In the genomic region with DNA sequence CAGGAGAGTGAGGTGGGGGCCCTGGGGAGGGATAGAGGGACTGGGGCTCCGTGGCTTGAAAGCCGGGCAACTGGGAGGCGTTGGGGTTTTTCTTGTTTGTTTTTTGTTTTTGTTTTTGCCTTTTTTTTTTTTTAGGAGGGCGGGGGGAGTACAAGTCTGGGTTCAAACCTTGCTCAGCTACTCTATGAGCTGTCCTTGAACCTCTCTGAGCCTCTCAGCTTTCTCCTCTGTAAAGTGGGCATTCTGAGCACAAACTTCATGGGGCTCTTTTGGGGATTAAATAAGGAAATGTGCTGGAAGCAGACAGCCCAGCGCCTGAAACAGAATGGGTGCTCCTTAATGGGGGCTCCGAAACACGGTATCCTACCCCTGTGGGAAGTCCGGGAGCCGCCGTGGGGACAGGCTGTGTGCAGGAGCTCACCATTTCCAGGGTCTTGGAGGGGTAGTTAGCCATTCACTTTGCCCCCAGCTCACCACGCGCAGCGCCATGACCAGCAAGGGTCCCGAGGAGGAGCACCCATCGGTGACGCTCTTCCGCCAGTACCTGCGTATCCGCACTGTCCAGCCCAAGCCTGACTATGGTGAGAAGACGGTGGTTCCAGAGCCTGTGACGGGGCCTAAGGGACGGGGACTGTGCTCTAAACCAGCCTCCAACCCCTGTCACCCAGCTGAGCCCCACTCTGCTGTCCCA, we compare ENCODE assay signal across 8 cellular contexts. TPM values are rescaled to one million over a fixed set of nuclear protein-coding genes. Genes with fewer than 3 reads are reported as not detected.
DNase-seq lines count a peak whose midpoint lies in the region; ATAC-seq and TF ChIP-seq lines count a peak whose summit lies in the region.

No MANE protein-coding gene starts in this region.

- no peaks in the 10 kb centered on the region for H3K9me3 Mint-ChIP-seq in activated naive CD8-positive, alpha-beta T cell treated with anti-CD3 and anti-CD28 coated beads, Interleukin-2, amount 50 U/mL, for 24 hours
- H3K9me3 Mint-ChIP-seq in immature natural killer cell: no peaks in the 10 kb centered on the region
- H3K9me3 Mint-ChIP-seq in stimulated activated naive CD8-positive, alpha-beta T cell treated with anti-CD3 and anti-CD28 coated beads, Interleukin-15, amount 100 ng/mL, for 72 hours: no peaks in the 10 kb centered on the region

- 75% methylated on average over 16 of the region's 22 CpGs; no CpG with 5 or more reads in 1 of the 2 experiments for WGBS in IMR-90 (ENCODE audit: extremely low coverage in 2 of 2, insufficient read length in 1 of 2), 2 experiments

- H2BK20ac ChIP-seq in IMR-90 (ENCODE audit: low read depth, low read length): peak overlapping the region; percentile 48; the same call in 1 of the 2 replicates

- H2BK120ac ChIP-seq in IMR-90 (ENCODE audit: low read depth, low read length): peak overlapping the region; percentile 43; the same call in 1 of the 2 replicates

- peaks cover 24% of the 10 kb centered on the region for H3K4me1 Mint-ChIP-seq in activated naive CD8-positive, alpha-beta T cell treated with anti-CD3 and anti-CD28 coated beads, Interleukin-2, amount 50 U/mL, for 24 hours
- H3K4me1 Mint-ChIP-seq in immature natural killer cell: peaks cover 26 to 27% of the 10 kb centered on the region in 2 donors
- H3K4me1 Mint-ChIP-seq in stimulated activated naive CD8-positive, alpha-beta T cell treated with anti-CD3 and anti-CD28 coated beads, Interleukin-15, amount 100 ng/mL, for 72 hours: peaks cover 64% of the 10 kb centered on the region

- H3K4me3 ChIP-seq in IMR-90 (ENCODE audit: insufficient read depth, low read depth, low read length): peak overlapping the region; percentile 63

- H3K9me1 ChIP-seq in IMR-90 (ENCODE audit: insufficient read depth, low read length): peaks cover 7% of the 10 kb centered on the region

- H3K56ac ChIP-seq in IMR-90 (ENCODE audit: extremely low read depth, insufficient read depth, low read length): peak overlapping the region; percentile 80

- H3K14ac ChIP-seq in IMR-90 (replicated peaks; ENCODE audit: low read depth, low read length): peak overlapping the region; percentile 71

- peak overlapping the region; percentile 84 for H2BK5ac ChIP-seq in IMR-90 (ENCODE audit: low read depth, low read length, poor library complexity, severe bottlenecking)

- peak overlapping the region; percentile 88 for H3K4me2 ChIP-seq in IMR-90 (ENCODE audit: low read depth, low read length)

- H3K36me3 ChIP-seq in IMR-90 (ENCODE audit: control insufficient read depth, insufficient read depth, low read length): no peaks in the 10 kb centered on the region; the same call in 1 of the 2 replicates

- peak overlapping the region; percentile 61 for H4K5ac ChIP-seq in IMR-90 (ENCODE audit: low read depth, low read length)

- peak overlapping the region; percentile 34 for H3K9ac ChIP-seq in IMR-90 (ENCODE audit: low read depth, low read length)

- TF ChIP-seq RAD21 in IMR-90 (IDR thresholded peaks at IDR 0.05; ENCODE audit: low read length): no peak

- peak overlapping the region; percentile 96 for H2AK9ac ChIP-seq in IMR-90 (replicated peaks; ENCODE audit: low read depth, low read length, poor library complexity)

- peak overlapping the region; percentile 84 for H3K4ac ChIP-seq in IMR-90 (ENCODE audit: low read depth, low read length)

- peak overlapping the region; percentile 98 for H2AK5ac ChIP-seq in IMR-90 (ENCODE audit: low read depth, low read length)

- intact Hi-C loops in IMR-90 (cut with micrococcal nuclease): loop anchor here (2.0 kb wide), 1 partner anchor 41 kb away; a partner anchor contains a TSS

- H3K4me1 ChIP-seq in IMR-90 (ENCODE audit: control insufficient read depth, insufficient read depth, low read length): peaks cover 12% of the 10 kb centered on the region

- CTCF ChIA-PET in IMR-90 (lab: Yijun Ruan, JAX): interaction anchor here (1.3 kb wide), 1 partner anchor 10 kb away, joined by 3 read pairs; a partner anchor contains a TSS

- H4K8ac ChIP-seq in IMR-90 (ENCODE audit: low read depth in 2 of 2, low read length in 2 of 2): peak overlapping the region; percentile 45 to 79

- no peak overlapping the region; the same call in 2 of the 3 replicates for H2BK15ac ChIP-seq in IMR-90 (ENCODE audit: low read depth, low read length)

- H3K27me3 Mint-ChIP-seq in activated naive CD8-positive, alpha-beta T cell treated with anti-CD3 and anti-CD28 coated beads, Interleukin-2, amount 50 U/mL, for 24 hours: no peaks in the 10 kb centered on the region
- H3K27me3 Mint-ChIP-seq in immature natural killer cell (ENCODE audit: low read depth in 3 of 3): peaks cover 0 to 10% (median 1%) of the 10 kb centered on the region in 3 donors
- H3K27me3 Mint-ChIP-seq in stimulated activated naive CD8-positive, alpha-beta T cell treated with anti-CD3 and anti-CD28 coated beads, Interleukin-15, amount 100 ng/mL, for 72 hours: no peaks in the 10 kb centered on the region

- ATAC-seq in IMR-90 (ENCODE audit: low read depth): no peak
- no peak for ATAC-seq in activated naive CD8-positive, alpha-beta T cell treated with anti-CD3 and anti-CD28 coated beads, Interleukin-2, amount 50 U/mL, for 24 hours
- peak; percentile 13 for ATAC-seq in stimulated activated naive CD8-positive, alpha-beta T cell treated with anti-CD3 and anti-CD28 coated beads, Interleukin-15, amount 100 ng/mL, for 72 hours
- no peak for ATAC-seq in GM18909 (IDR thresholded peaks at IDR 0.05; ENCODE audit: poor library complexity, unreplicated experiment)
- ATAC-seq in HG02571 (IDR thresholded peaks at IDR 0.05; ENCODE audit: unreplicated experiment): no peak

- peaks cover 5 to 50% of the 10 kb centered on the region in 2 experiments; a peak in 3 of 4 replicates for H3K79me1 ChIP-seq in IMR-90 (ENCODE audit: low read depth in 1 of 2, low read length in 2 of 2)

- peak overlapping the region; percentile 78 for H4K91ac ChIP-seq in IMR-90 (ENCODE audit: insufficient read depth, low read depth, low read length)

- H3K18ac ChIP-seq in IMR-90 (ENCODE audit: low read depth, low read length): peak overlapping the region; percentile 5

- in situ Hi-C loops in IMR-90 (cut with MboI; ENCODE audit: low sequenced_read_pairs): no loop called here

- H3K27me3 ChIP-seq in IMR-90 (ENCODE audit: control insufficient read depth, insufficient read depth, low read length): no peaks in the 10 kb centered on the region

- DNase-seq in IMR-90: no peak
- no peak for DNase-seq in activated naive CD8-positive, alpha-beta T cell treated with anti-CD3 and anti-CD28 coated beads, Interleukin-2, amount 50 U/mL, for 24 hours
- no peak for DNase-seq in immature natural killer cell
- no peak for DNase-seq in stimulated activated naive CD8-positive, alpha-beta T cell treated with anti-CD3 and anti-CD28 coated beads, Interleukin-15, amount 100 ng/mL, for 72 hours
- no peak for DNase-seq in HT-29 (ENCODE audit: low spot score)
- DNase-seq in GOT3 (lab: John Stamatoyannopoulos, UW): no peak

- TF ChIP-seq CTCF in IMR-90 (conservative IDR thresholded peaks at IDR 0.05; ENCODE audit: low read depth, low read length): no peak

- peak overlapping the region; percentile 85 for H2AFZ ChIP-seq in IMR-90 (replicated peaks; ENCODE audit: low read length, poor library complexity)

- POLR2A ChIA-PET in IMR-90 (lab: Charles Lee; ENCODE audit: unreplicated experiment): interaction anchor here (1.0 kb wide), 2 partner anchors 9 to 26 kb away, joined by 3 to 6 read pairs; no protein-coding TSS in a partner anchor

- H3K23ac ChIP-seq in IMR-90 (ENCODE audit: low read depth, low read length): peak overlapping the region; percentile 67; the same call in 1 of the 2 replicates

- no peak for TF ChIP-seq POLR2A in IMR-90 (IDR thresholded peaks at IDR 0.05; ENCODE audit: low read depth, low read length)

- peak overlapping the region; percentile 92 for H3K4me3 Mint-ChIP-seq in activated naive CD8-positive, alpha-beta T cell treated with anti-CD3 and anti-CD28 coated beads, Interleukin-2, amount 50 U/mL, for 24 hours
- H3K4me3 Mint-ChIP-seq in immature natural killer cell: peak overlapping the region; percentile 88 to 99 (median 93)
- H3K4me3 Mint-ChIP-seq in stimulated activated naive CD8-positive, alpha-beta T cell treated with anti-CD3 and anti-CD28 coated beads, Interleukin-15, amount 100 ng/mL, for 72 hours: peak overlapping the region; percentile 93 to 94

- dilution Hi-C loops in IMR-90 (cut with HindIII; ENCODE audit: low sequenced_read_pairs, unreplicated experiment): no loop called here

- peak overlapping the region; percentile 91 for H3K27ac Mint-ChIP-seq in activated naive CD8-positive, alpha-beta T cell treated with anti-CD3 and anti-CD28 coated beads, Interleukin-2, amount 50 U/mL, for 24 hours
- H3K27ac Mint-ChIP-seq in immature natural killer cell: peak overlapping the region; percentile 86 to 98 (median 94)
- H3K27ac Mint-ChIP-seq in stimulated activated naive CD8-positive, alpha-beta T cell treated with anti-CD3 and anti-CD28 coated beads, Interleukin-15, amount 100 ng/mL, for 72 hours: peak overlapping the region; percentile 92 to 97

- H3K36me3 Mint-ChIP-seq in activated naive CD8-positive, alpha-beta T cell treated with anti-CD3 and anti-CD28 coated beads, Interleukin-2, amount 50 U/mL, for 24 hours (ENCODE audit: low read depth): no peaks in the 10 kb centered on the region
- no peaks in the 10 kb centered on the region for H3K36me3 Mint-ChIP-seq in immature natural killer cell

- H3K27ac ChIP-seq in IMR-90 (ENCODE audit: insufficient read depth, low read length): peak overlapping the region; percentile 90

- no peaks in the 10 kb centered on the region for H3K9me3 ChIP-seq in IMR-90 (ENCODE audit: control insufficient read depth, insufficient read depth, low read length)

- BruUV-seq in IMR-90 (replicated peaks; lab: Mats Ljungman, UMichigan): no TSS peak

- H4K20me1 ChIP-seq in IMR-90 (ENCODE audit: insufficient read depth, low read length): peaks cover 4% of the 10 kb centered on the region

RNA-seq across cellular contexts. Expression of a gene that starts 0.4 kb away (rescaled TPM):
- 21.1 and 22.0 TPM in 2 replicates for total RNA-seq in IMR-90 (2012; rRNA removed)
- polyA plus RNA-seq in IMR-90 (2012; rRNA removed) (44.8 and 47.1 TPM in 2 replicates), immature natural killer cell (10 to 100 TPM; 19.0 to 52.7 (median 23.8) TPM)
- polyA plus RNA-seq in IMR-90 (2012; cell fraction: cytosol; rRNA removed): 44.3 and 84.7 TPM in 2 replicates
- polyA plus RNA-seq in IMR-90 (2012; cell fraction: nucleus; rRNA removed; ENCODE audit: low replicate concordance): 49.3 and 84.6 TPM in 2 replicates
- 143 and 164 TPM in 2 replicates for total RNA-seq in HT-29 (2014; rRNA removed; shearing (Covaris generic))

RNA-seq across cellular contexts. Expression of a gene that starts 8.9 kb away (rescaled TPM):
- 3.1 and 3.4 TPM in 2 replicates for total RNA-seq in IMR-90 (2012; rRNA removed)
- 10.0 and 12.2 TPM in 2 replicates for polyA plus RNA-seq in IMR-90 (2012; rRNA removed)
- polyA plus RNA-seq in IMR-90 (2012; cell fraction: cytosol; rRNA removed): 12.0 and 24.8 TPM in 2 replicates
- polyA plus RNA-seq in IMR-90 (2012; cell fraction: nucleus; rRNA removed; ENCODE audit: low replicate concordance): 3.6 and 5.7 TPM in 2 replicates
- polyA plus RNA-seq in immature natural killer cell: 100 to 1,000 TPM in 1 of 3 donors, 10 to 100 TPM in 2; 90.2 to 134 (median 97.6) TPM
- total RNA-seq in HT-29 (2014; rRNA removed; shearing (Covaris generic)): 11.7 and 16.0 TPM in 2 replicates

RNA-seq across cellular contexts. Expression of a gene that starts 9.9 kb away (rescaled TPM):
- total RNA-seq in IMR-90 (2012; rRNA removed): 6.4 and 7.2 TPM in 2 replicates
- polyA plus RNA-seq in IMR-90 (2012; rRNA removed) (28.3 and 30.4 TPM in 2 replicates), immature natural killer cell (10 to 100 TPM; 44.9 to 62.3 (median 51.6) TPM)
- 17.0 and 38.2 TPM in 2 replicates for polyA plus RNA-seq in IMR-90 (2012; cell fraction: cytosol; rRNA removed)
- 29.9 and 36.0 TPM in 2 replicates for polyA plus RNA-seq in IMR-90 (2012; cell fraction: nucleus; rRNA removed; ENCODE audit: low replicate concordance)
- total RNA-seq in HT-29 (2014; rRNA removed; shearing (Covaris generic)): 33.5 and 41.3 TPM in 2 replicates

RNA-seq across cellular contexts. Expression of a gene that starts 12.0 kb away (rescaled TPM):
- 1,798 and 2,081 TPM in 2 replicates for total RNA-seq in IMR-90 (2012; rRNA removed)
- polyA plus RNA-seq in IMR-90 (2012; rRNA removed) (2,126 and 2,187 TPM in 2 replicates), immature natural killer cell (1,000 to 10,000 TPM in 1 of 3 donors, 100 to 1,000 TPM in 2; 501 to 1,073 (median 800) TPM)
- 1,284 and 2,643 TPM in 2 replicates for polyA plus RNA-seq in IMR-90 (2012; cell fraction: cytosol; rRNA removed)
- 510 and 968 TPM in 2 replicates for polyA plus RNA-seq in IMR-90 (2012; cell fraction: nucleus; rRNA removed; ENCODE audit: low replicate concordance)
- total RNA-seq in HT-29 (2014; rRNA removed; shearing (Covaris generic)): 609 and 691 TPM in 2 replicates

RNA-seq across cellular contexts. Expression of a gene that starts 16.5 kb away (rescaled TPM):
- 70.8 and 71.1 TPM in 2 replicates for total RNA-seq in IMR-90 (2012; rRNA removed)
- 110 and 122 TPM in 2 replicates for polyA plus RNA-seq in IMR-90 (2012; rRNA removed)
- polyA plus RNA-seq in IMR-90 (2012; cell fraction: cytosol; rRNA removed): 83.1 and 134 TPM in 2 replicates
- 274 and 587 TPM in 2 replicates for polyA plus RNA-seq in IMR-90 (2012; cell fraction: nucleus; rRNA removed; ENCODE audit: low replicate concordance)
- 10 to 100 TPM in 1 of 3 donors, 1 to 10 TPM in 2; 7.2 to 12.7 (median 9.3) TPM for polyA plus RNA-seq in immature natural killer cell
- total RNA-seq in HT-29 (2014; rRNA removed; shearing (Covaris generic)): 17.8 and 19.3 TPM in 2 replicates
